Comparison of ENCODE assay signal across 8 cellular contexts in genomic region chr6:42449917-42450313, GRCh38. TPM values are rescaled to one million over a fixed set of nuclear protein-coding genes. Genes with fewer than 3 reads are reported as not detected.
DNase-seq lines count a peak whose midpoint lies in the region; ATAC-seq, FAIRE-seq and TF ChIP-seq lines count a peak whose summit lies in the region.

No MANE protein-coding gene starts in this region.

- in situ Hi-C loops in K562 (cut with MboI) = no loop called here

- TF ChIP-seq RAD21 in K562 (CRISPR knock-in tag; conservative IDR thresholded peaks at IDR 0.05 in 1 of 2, IDR thresholded peaks at IDR 0.05 in 1 of 2) = no peak

- no peaks in the 10 kb centered on the region for H4K20me1 ChIP-seq in K562 (replicated peaks; ENCODE audit: control insufficient read depth, insufficient read depth, low read length)

- BruUV-seq in K562 (replicated peaks; lab: Mats Ljungman, UMichigan) = no TSS peak

- POLR2A ChIA-PET in BJ (lab: Charles Lee) = no interaction called here
- POLR2A ChIA-PET in K562 (lab: Yijun Ruan, JAX) = interaction anchor here (1.0 kb wide), 1 partner anchor 10 kb away, joined by 3 read pairs; no protein-coding TSS in a partner anchor

- FAIRE-seq in K562 (lab: Jason Lieb, UNC) = no peak

- peak overlapping the region; percentile 85 for H3K4me3 ChIP-seq in BJ (ENCODE audit: low read depth, low read length)
- H3K4me3 ChIP-seq in HUES64 (ENCODE audit: low read length) = peak overlapping the region; percentile 92
- H3K4me3 ChIP-seq in K562 = no peak overlapping the region
- H3K4me3 ChIP-seq in mucosa of stomach (ENCODE audit: low read length) = peak overlapping the region; percentile 91

- no peaks in the 10 kb centered on the region for H3K27me3 ChIP-seq in BJ (ENCODE audit: control insufficient read depth, insufficient read depth, low read length)
- no peaks in the 10 kb centered on the region for H3K27me3 ChIP-seq in HUES64 (ENCODE audit: insufficient read depth, low read length)
- H3K27me3 ChIP-seq in K562 (ENCODE audit: control insufficient read depth in 2 of 2, insufficient read depth in 2 of 2, low read length in 2 of 2) = peaks cover 59 to 65% of the 10 kb centered on the region in 2 experiments
- no peaks in the 10 kb centered on the region for H3K27me3 ChIP-seq in mucosa of stomach (ENCODE audit: control insufficient read depth, insufficient read depth, low read length)

- H3K27ac ChIP-seq in HUES64 (ENCODE audit: low read depth, low read length) (no peak overlapping the region), K562 (ENCODE audit: extremely low read depth, low read depth, low read length) (no peak overlapping the region)

- intact Hi-C loops in K562 (cut with micrococcal nuclease) = no loop called here

- no peaks in the 10 kb centered on the region for H3K79me2 ChIP-seq in K562 (ENCODE audit: control insufficient read depth, insufficient read depth, low read length)

- H3K9me3 ChIP-seq in HUES64 (ENCODE audit: insufficient read depth, low read depth, low read length) = no peaks in the 10 kb centered on the region
- H3K9me3 ChIP-seq in K562 (replicated peaks; ENCODE audit: control insufficient read depth, insufficient read depth, low read depth, low read length) = no peaks in the 10 kb centered on the region
- no peaks in the 10 kb centered on the region for H3K9me3 ChIP-seq in mucosa of stomach (ENCODE audit: control insufficient read depth, low read length)

- ATAC-seq in K562 = no peak
- no peak for ATAC-seq in HG03175 (IDR thresholded peaks at IDR 0.05; ENCODE audit: unreplicated experiment)
- no peak for ATAC-seq in GM18867 (IDR thresholded peaks at IDR 0.05; ENCODE audit: unreplicated experiment)

- peak overlapping the region; percentile 70; the same call in 1 of the 2 replicates for H3K9ac ChIP-seq in HUES64 (ENCODE audit: low read depth, low read length)
- no peak overlapping the region for H3K9ac ChIP-seq in K562 (ENCODE audit: insufficient read depth in 1 of 2, low read depth in 2 of 2, low read length in 2 of 2)
- peak overlapping the region; percentile 65 for H3K9ac ChIP-seq in mucosa of stomach (ENCODE audit: low read length)

- no peak for TF ChIP-seq EP300 in K562 (IDR thresholded peaks at IDR 0.05; ENCODE audit: low read length)

- no peak overlapping the region for H3K4me2 ChIP-seq in K562 (ENCODE audit: insufficient read depth, low read length)

- TF ChIP-seq CTCF in BJ (IDR thresholded peaks at IDR 0.05; ENCODE audit: insufficient read depth, low read depth, low read length) (no peak), K562 (IDR thresholded peaks at IDR 0.05 in 2 of 3, conservative IDR thresholded peaks at IDR 0.05 in 1 of 3; ENCODE audit: insufficient read depth in 2 of 3, low read depth in 1 of 3, low read length in 3 of 3) (no peak)

- DNase-seq in BJ (ENCODE audit: low read depth) (no peak), K562 (ENCODE audit: extremely low read depth in 1 of 4, low spot score in 3 of 4) (no peak), OCI-M1 (lab: John Stamatoyannopoulos, UW) (no peak)
- no peak for DNase-seq in stimulated activated CD4-positive, alpha-beta T cell treated with anti-CD3 and anti-CD28 coated beads, Interleukin-4, amount 100 ng/mL, for 4 hours

- 5% methylated on average over 4 of the region's 4 CpGs for WGBS in HUES64
- WGBS in K562 (ENCODE audit: insufficient coverage, low coverage, missing lambda C conversion rate) = 4% methylated on average over 4 of the region's 4 CpGs

- peaks cover 22% of the 10 kb centered on the region for H3K4me1 ChIP-seq in HUES64 (ENCODE audit: insufficient read depth, low read length)
- H3K4me1 ChIP-seq in K562 (replicated peaks in 1 of 2; ENCODE audit: control insufficient read depth in 2 of 2, insufficient read depth in 2 of 2, low read length in 2 of 2) = peaks cover 9 to 29% of the 10 kb centered on the region in 2 experiments; a peak in 4 of 5 replicates
- peaks cover 29% of the 10 kb centered on the region for H3K4me1 ChIP-seq in mucosa of stomach (ENCODE audit: control insufficient read depth, insufficient read depth, low read length)

- TF ChIP-seq POLR2A in K562 (conservative IDR thresholded peaks at IDR 0.05) = no peak

- H3K9me1 ChIP-seq in K562 (ENCODE audit: control insufficient read depth, insufficient read depth, low read length) = no peaks in the 10 kb centered on the region

- CTCF ChIA-PET in BJ (lab: Yijun Ruan, JAX) = no interaction called here
- CTCF ChIA-PET in K562 (lab: Yijun Ruan, JAX; ENCODE audit: low intra/inter-chr PET ratio) = no interaction called here

- H3K36me3 ChIP-seq in BJ (ENCODE audit: control insufficient read depth, insufficient read depth, low read length) (no peaks in the 10 kb centered on the region), HUES64 (ENCODE audit: insufficient read depth, low read length) (no peaks in the 10 kb centered on the region), K562 (ENCODE audit: control insufficient read depth, insufficient read depth, low read length) (no peaks in the 10 kb centered on the region), mucosa of stomach (ENCODE audit: control insufficient read depth, insufficient read depth, low read length) (no peaks in the 10 kb centered on the region)

- no peak overlapping the region for H2AFZ ChIP-seq in K562 (ENCODE audit: low read depth, low read length)

TF ChIP-seq in K562, 482 proteins besides CTCF, POLR2A, EP300 and RAD21:
- TF ChIP-seq U2AF1 (optimal IDR thresholded peaks at IDR 0.05; ENCODE audit: low read depth, low read length) (no peak), HMBOX1 (IDR thresholded peaks at IDR 0.05) (peak; percentile 86)

RNA-seq across cellular contexts. Expression of gene TRERF1, which starts 1.8 kb away (rescaled TPM):
- polyA plus RNA-seq in BJ (2011; rRNA removed) (2.7 and 3.5 TPM in 2 replicates), K562 (2011; rRNA removed) (0.07 and 0.24 TPM in 2 replicates), K562 (2014; fragmentation: Illumina TruSeq; extraction: Trizol) (0.07 and 0.10 TPM in 2 replicates), K562 (2014; fragmentation: Nextera tagmentation; extraction: Ambion mirVana) (not detected), K562 (2014; rRNA removed) (0.04 and 0.07 TPM in 2 replicates)
- 6.7 and 7.9 TPM in 2 replicates for polyA minus RNA-seq in BJ (2011; rRNA and poly(A)+ RNA removed)
- polyA plus RNA-seq in HUES64 (2013, experiment 1 of 2) = 11.4 TPM
- polyA plus RNA-seq in HUES64 (2013, experiment 2 of 2) = 11.8 TPM
- total RNA-seq in K562 (2011; cell fraction: chromatin; rRNA removed; ENCODE audit: low replicate concordance) = 0.28 TPM in 1 of 2 replicates, not detected in the other
- total RNA-seq in K562 (2011; cell fraction: nucleolus; rRNA removed) = under 0.01 and 0.17 TPM in 2 replicates
- total RNA-seq in K562 (2011; cell fraction: nucleoplasm; rRNA removed) = 0.07 and 0.15 TPM in 2 replicates
- total RNA-seq in K562 (2014; rRNA removed) (0.04 TPM in 1 of 2 replicates, not detected in the other), K562 (2014; rRNA removed; fragmentation: Illumina TruSeq; extraction: Trizol) (0.04 TPM in 1 of 2 replicates, not detected in the other), K562 (2015; rRNA removed; fragmentation: Illumina TruSeq; extraction: Trizol) (0.04 and 0.07 TPM in 2 replicates), K562 (2021) (0.16 and 0.20 TPM in 2 replicates)
- polyA plus RNA-seq in K562 (2011; cell fraction: cytosol; rRNA removed) = 0.13 and 0.21 TPM in 2 replicates
- polyA plus RNA-seq in K562 (2011; cell fraction: nucleus; rRNA removed) = 0.28 and 0.44 TPM in 2 replicates
- 0.09 and 0.60 TPM in 2 replicates for polyA plus RNA-seq in K562 (2012)
- 0.07 and 0.18 TPM in 2 replicates for polyA minus RNA-seq in K562 (2011; rRNA and poly(A)+ RNA removed)
- polyA minus RNA-seq in K562 (2011; cell fraction: cytosol; rRNA and poly(A)+ RNA removed) = 0.29 and 0.64 TPM in 2 replicates
- polyA minus RNA-seq in K562 (2011; cell fraction: nucleus; rRNA and poly(A)+ RNA removed) = under 0.01 and 0.44 TPM in 2 replicates

Comparison
In these comparisons a context has a peak if more than half of its experiments do, and no peak if none do; other contexts are left out.
1. H3K9ac ChIP-seq: peak in HUES64 (single experiment) and mucosa of stomach (single experiment); none in K562 (0 of 2).